In genomic region chr9:89312154-89312616, GRCh38 we compare ENCODE assay signal across 8 cellular contexts. TPM values are rescaled to one million over a fixed set of nuclear protein-coding genes. Genes with fewer than 3 reads are reported as not detected.
DNase-seq lines count a peak whose midpoint lies in the region; ATAC-seq, FAIRE-seq and TF ChIP-seq lines count a peak whose summit lies in the region.

No MANE protein-coding gene starts in this region.

- H2AK5ac ChIP-seq in H1 (ENCODE audit: low read depth, low read length) = no peak overlapping the region

- H3K56ac ChIP-seq in H1 (replicated peaks; ENCODE audit: insufficient read length, low read depth, low read length) = no peak overlapping the region

- WGBS in H1 (ENCODE audit: extremely low coverage in 1 of 2, insufficient coverage in 1 of 2, insufficient read length in 1 of 2, insufficient replicate concordance in 2 of 2, low coverage in 1 of 2, low lambda C conversion rate in 2 of 2, missing lambda C conversion rate in 1 of 2), 2 experiments = 2% methylated on average over 11 of the region's 11 CpGs; no CpG with 5 or more reads in 1 of the 2 experiments

- no peak overlapping the region for H3K4ac ChIP-seq in H1 (replicated peaks; ENCODE audit: insufficient read length, low read depth, low read length)

- peak overlapping the region; percentile 85 to 94 (median 92) for H3K9ac ChIP-seq in H1 (replicated peaks in 1 of 4; ENCODE audit: extremely low read depth in 1 of 4, low read depth in 3 of 4, low read length in 3 of 4)

- no TSS peak for BruUV-seq in Panc1 (replicated peaks; lab: Mats Ljungman, UMichigan)

- H3K23me2 ChIP-seq in H1 (ENCODE audit: low read depth, low read length) = 0 out of 2 replicates have a peak, but pooled peaks cover 2% of the 10 kb centered on the region

- no peak for TF ChIP-seq RAD21 in H1 (IDR thresholded peaks at IDR 0.05 in 1 of 2, conservative IDR thresholded peaks at IDR 0.05 in 1 of 2; ENCODE audit: low read depth in 2 of 2, low read length in 2 of 2)

- H3K36me3 ChIP-seq in Panc1 (ENCODE audit: control insufficient read depth, insufficient read depth, low read length) (peaks cover 43% of the 10 kb centered on the region), H1 (ENCODE audit: control insufficient read depth in 2 of 4, insufficient read depth in 4 of 4, low read length in 3 of 4) (peaks cover 6 to 52% (median 21%) of the 10 kb centered on the region in 4 experiments), neutrophil (no peaks in the 10 kb centered on the region)

- in situ Hi-C loops in Panc1 (cut with HindIII; ENCODE audit: low pct_unique_long_range_greater_than_20kb, low sequenced_read_pairs) = no loop called here

- H3K4me1 ChIP-seq in Panc1 (ENCODE audit: control insufficient read depth, insufficient read depth, low read length) (peaks cover 19% of the 10 kb centered on the region), H1 (replicated peaks in 1 of 4; ENCODE audit: control insufficient read depth in 3 of 4, insufficient read depth in 4 of 4, low read length in 3 of 4) (peaks cover 0 to 7% (median 4%) of the 10 kb centered on the region in 4 experiments; a peak in 5 of 7 replicates), neutrophil (ENCODE audit: control insufficient read depth in 1 of 2, insufficient read depth in 1 of 2, low read depth in 1 of 2, low read length in 1 of 2) (peaks cover 45 to 49% of the 10 kb centered on the region in 2 experiments)

- CTCF ChIA-PET in Panc1 (lab: Charles Lee) (no interaction called here), H1 (lab: Charles Lee; ENCODE audit: partially characterized antibody) (no interaction called here)

- no peak for TF ChIP-seq EP300 in H1 (IDR thresholded peaks at IDR 0.05; ENCODE audit: borderline replicate concordance in 1 of 2, low read depth in 2 of 2, low read length in 2 of 2)

- no peak overlapping the region for H4K5ac ChIP-seq in H1 (ENCODE audit: insufficient read length, low read depth, low read length)

- no peak for ATAC-seq in Panc1
- no peak for ATAC-seq in HG03439 (IDR thresholded peaks at IDR 0.05; ENCODE audit: unreplicated experiment)
- no peak for ATAC-seq in HG03469 (IDR thresholded peaks at IDR 0.05; ENCODE audit: unreplicated experiment)
- ATAC-seq in GM21526 (IDR thresholded peaks at IDR 0.05; ENCODE audit: low FRiP score, unreplicated experiment) = no peak

- H3K23ac ChIP-seq in H1 (ENCODE audit: insufficient read length) = no peak overlapping the region

- no peak for FAIRE-seq in H1 (lab: Jason Lieb, UNC)

- H2BK12ac ChIP-seq in H1 (ENCODE audit: low read depth, low read length) = no peak overlapping the region

- peak overlapping the region; percentile 58 to 67 for H3K4me2 ChIP-seq in H1 (ENCODE audit: insufficient read depth in 1 of 2, low read depth in 2 of 2, low read length in 2 of 2)

- H4K8ac ChIP-seq in H1 (ENCODE audit: extremely low read depth, insufficient read depth, low read length) = no peak overlapping the region

- H3K4me3 ChIP-seq in Panc1 (ENCODE audit: low read depth in 2 of 2, low read length in 2 of 2) = peak overlapping the region; percentile 80 to 92
- H3K4me3 ChIP-seq in H1 (ENCODE audit: extremely low read depth in 1 of 4, insufficient read depth in 2 of 4, low read depth in 3 of 4, low read length in 4 of 4) = peak overlapping the region; percentile 91 to 100 (median 98)
- peak overlapping the region; percentile 77 to 87 for H3K4me3 ChIP-seq in neutrophil (ENCODE audit: low read depth in 1 of 2, low read length in 1 of 2)

- H3K79me1 ChIP-seq in H1 (ENCODE audit: low read depth, low read length) = peaks cover 3% of the 10 kb centered on the region; the same call in 1 of the 2 replicates

- no peak overlapping the region for H3K14ac ChIP-seq in H1 (ENCODE audit: insufficient read length)

- no peak overlapping the region for H3K18ac ChIP-seq in H1 (ENCODE audit: extremely low read depth, low read length)

- no peak overlapping the region for H2BK15ac ChIP-seq in H1 (ENCODE audit: low read length)

- TF ChIP-seq POLR2A in H1 (IDR thresholded peaks at IDR 0.05; ENCODE audit: control extremely low read depth in 1 of 2, low read depth in 2 of 2, low read length in 2 of 2) = peak in 1 of 2 experiments; percentile 23; a peak in 2 of 3 replicates

- DNase-seq in NCI-H82 (lab: John Stamatoyannopoulos, UW) (peak; percentile 27), NCI-H82 treated with DMSO at 0.1 percent for 48 hours (lab: John Stamatoyannopoulos, UW; ENCODE audit: unreplicated experiment) (no peak), Panc1 (ENCODE audit: low read depth, low spot score) (no peak), H1 (ENCODE audit: low read depth in 1 of 2, low spot score in 2 of 2) (no peak)

- intact Hi-C loops in Panc1 (cut with micrococcal nuclease; ENCODE audit: unreplicated experiment) = no loop called here

- H3K27ac ChIP-seq in Panc1 (ENCODE audit: low read length) (peak overlapping the region; percentile 97), H1 (ENCODE audit: low read depth, low read length) (peak overlapping the region; percentile 82; the same call in 1 of the 2 replicates), neutrophil (peak overlapping the region; percentile 97)

- H2BK5ac ChIP-seq in H1 (ENCODE audit: low read depth, low read length) = no peak overlapping the region; the same call in 1 of the 2 replicates

- no peaks in the 10 kb centered on the region for H3K9me3 ChIP-seq in Panc1 (ENCODE audit: control insufficient read depth, insufficient read depth, low read depth, low read length)
- no peaks in the 10 kb centered on the region for H3K9me3 ChIP-seq in H1 (ENCODE audit: insufficient read depth in 2 of 2, low read depth in 1 of 2, low read length in 1 of 2)
- H3K9me3 ChIP-seq in neutrophil = no peaks in the 10 kb centered on the region

- no peak overlapping the region for H2BK20ac ChIP-seq in H1 (ENCODE audit: low read length)

- POLR2A ChIA-PET in Panc1 (lab: Charles Lee) (no interaction called here), H1 (lab: Charles Lee; ENCODE audit: partially characterized antibody) (interaction anchor here (0.7 to 3.2 kb wide), 15 partner anchors 8 to 301 kb away, joined by 3 to 33 read pairs (median 3); partner anchors contain the start of genes SECISBP2 and SHC3)

- H3K79me2 ChIP-seq in H1 (ENCODE audit: control insufficient read depth in 1 of 2, insufficient read depth in 2 of 2, low read length in 2 of 2) = peaks cover 40 to 68% of the 10 kb centered on the region in 2 experiments

- TF ChIP-seq CTCF in Panc1 (IDR thresholded peaks at IDR 0.05) (no peak), H1 (IDR thresholded peaks at IDR 0.05; ENCODE audit: control extremely low read depth in 1 of 3, insufficient read depth in 1 of 3, low read depth in 1 of 3, low read length in 3 of 3) (no peak), neutrophil (IDR thresholded peaks at IDR 0.05) (no peak)

- H3K27me3 ChIP-seq in Panc1 (ENCODE audit: control insufficient read depth, insufficient read depth, low read length) (no peaks in the 10 kb centered on the region), H1 (replicated peaks in 1 of 4; ENCODE audit: control insufficient read depth in 3 of 4, extremely low read depth in 1 of 4, insufficient read depth in 3 of 4, low read length in 3 of 4) (no peaks in the 10 kb centered on the region), neutrophil (no peaks in the 10 kb centered on the region)

- no peak overlapping the region for H4K91ac ChIP-seq in H1 (replicated peaks; ENCODE audit: insufficient read length, low read length)

- no peak overlapping the region for H2BK120ac ChIP-seq in H1 (replicated peaks; ENCODE audit: low read depth, low read length)

- no peak overlapping the region for H2AFZ ChIP-seq in H1 (ENCODE audit: low read length)

- H4K20me1 ChIP-seq in H1 (replicated peaks in 1 of 2; ENCODE audit: control insufficient read depth in 1 of 2, insufficient read depth in 2 of 2, low read length in 2 of 2) = peaks cover 16 to 24% of the 10 kb centered on the region in 2 experiments

TF ChIP-seq in H1, 55 proteins besides CTCF, POLR2A, EP300 and RAD21 (continues in another document):
- no peak for TF ChIP-seq TAF1 (IDR thresholded peaks at IDR 0.05; ENCODE audit: low read depth, low read length)
- 0 out of 4 replicates have a peak, but pooled peaks of 1 of the 2 experiments have one; percentile 40 for TF ChIP-seq SIN3A (conservative IDR thresholded peaks at IDR 0.05 in 1 of 2, IDR thresholded peaks at IDR 0.05 in 1 of 2; ENCODE audit: low read depth in 1 of 2, low read length in 2 of 2)
- TF ChIP-seq ATF2 (IDR thresholded peaks at IDR 0.05; ENCODE audit: low read length) = no peak

RNA-seq across cellular contexts. Expression of gene CKS2, which starts 1.2 kb away (rescaled TPM):
- total RNA-seq in Panc1 (2021; ENCODE audit: unreplicated experiment) = 132 TPM
- polyA plus RNA-seq in Panc1 (2012; ENCODE audit: insufficient read length) = 74.9 TPM
- total RNA-seq in H1 (2021; fragmentation: NEBNext Ultra II Directional; extraction: Animal tissue kit (Norgen Biotek cat#: 25700)) = 320 and 337 TPM in 2 replicates
- 595 and 689 TPM in 2 replicates for polyA plus RNA-seq in H1 (2011; rRNA removed)
- polyA plus RNA-seq in H1 (2011; cell fraction: cytosol; rRNA removed) = 655 TPM
- polyA plus RNA-seq in H1 (2011; cell fraction: nucleus; rRNA removed) = 203 TPM
- polyA plus RNA-seq in H1 (2012, experiment 1 of 2) = 286 to 484 TPM (median 379 TPM) in 4 replicates
- 874 TPM for polyA plus RNA-seq in H1 (2012, experiment 2 of 2)
- 200 TPM for polyA plus RNA-seq in H1 (2013, experiment 1 of 2)
- polyA plus RNA-seq in H1 (2013, experiment 2 of 2) = 204 TPM
- 251 and 296 TPM in 2 replicates for polyA minus RNA-seq in H1 (2011; rRNA and poly(A)+ RNA removed)
- polyA minus RNA-seq in H1 (2011; cell fraction: cytosol; rRNA and poly(A)+ RNA removed) = 162 TPM
- 82.4 TPM for polyA minus RNA-seq in H1 (2011; cell fraction: nucleus; rRNA and poly(A)+ RNA removed)

RNA-seq across cellular contexts. Expression of gene SECISBP2, which starts 6.1 kb away (rescaled TPM):
- total RNA-seq in Panc1 (2021; ENCODE audit: unreplicated experiment) = 17.7 TPM
- 16.7 TPM for polyA plus RNA-seq in Panc1 (2012; ENCODE audit: insufficient read length)
- total RNA-seq in H1 (2021; fragmentation: NEBNext Ultra II Directional; extraction: Animal tissue kit (Norgen Biotek cat#: 25700)) = 58.4 and 61.7 TPM in 2 replicates
- 36.4 and 39.0 TPM in 2 replicates for polyA plus RNA-seq in H1 (2011; rRNA removed)
- 58.9 TPM for polyA plus RNA-seq in H1 (2011; cell fraction: cytosol; rRNA removed)
- 117 TPM for polyA plus RNA-seq in H1 (2011; cell fraction: nucleus; rRNA removed)
- polyA plus RNA-seq in H1 (2012, experiment 1 of 2) = 44.2 to 55.7 TPM (median 51.3 TPM) in 4 replicates
- 4.2 TPM for polyA plus RNA-seq in H1 (2012, experiment 2 of 2)
- 75.9 TPM for polyA plus RNA-seq in H1 (2013, experiment 1 of 2)
- 69.4 TPM for polyA plus RNA-seq in H1 (2013, experiment 2 of 2)
- 55.7 and 61.5 TPM in 2 replicates for polyA minus RNA-seq in H1 (2011; rRNA and poly(A)+ RNA removed)
- 26.3 TPM for polyA minus RNA-seq in H1 (2011; cell fraction: cytosol; rRNA and poly(A)+ RNA removed)
- polyA minus RNA-seq in H1 (2011; cell fraction: nucleus; rRNA and poly(A)+ RNA removed) = 111 TPM
